ENCODE assay signal across 26 cellular contexts in genomic region chr10:37269554-37270256, GRCh38.
"Had no signal": no experiment of that assay in that cellular context is flagged by ENCODE, and none has a peak within 500 bp of the region (broad histone marks: within the 10 kb centered on the region; RNA-seq: fewer than 3 reads in every experiment).

No MANE protein-coding gene starts in this region.

- H3K4me3 ChIP-seq: breast epithelium, esophagus muscularis mucosa, heart right ventricle, ovary, prostate gland, skin epidermis, testis, vagina had no signal

- ATAC-seq: activated CD4-positive, alpha-beta T cell treated with anti-CD3 and anti-CD28 coated beads for 36 hours; activated CD8-positive, alpha-beta memory T cell treated with anti-CD3 and anti-CD28 coated beads, Interleukin-2, amount 10 ng/mL, durations not matched to agents 7 days and 5 days; activated CD8-positive, alpha-beta T cell treated with anti-CD3 and anti-CD28 coated beads, Interleukin-2, amount 10 ng/mL, durations not matched to agents 7 days and 5 days; activated naive CD8-positive, alpha-beta T cell treated with anti-CD3 and anti-CD28 coated beads, Interleukin-2, amount 50 U/mL, for 24 hours; foreskin keratinocyte; heart right ventricle; left lobe of liver; sciatic nerve; stimulated activated naive CD8-positive, alpha-beta T cell treated with anti-CD3 and anti-CD28 coated beads, Interleukin-15, Interleukin-2, amounts not matched to agents 100 U/mL and 50 U/mL, for 24 hours had no signal

- H3K9me3 ChIP-seq: breast epithelium, esophagus muscularis mucosa, ovary, prostate gland, testis, vagina had no signal

- H3K36me3 ChIP-seq: breast epithelium, esophagus muscularis mucosa, heart right ventricle, ovary, prostate gland, vagina had no signal

- H3K4me1 ChIP-seq: breast epithelium, esophagus muscularis mucosa, foreskin keratinocyte, heart right ventricle, prostate gland, testis, vagina had no signal

- H3K27ac ChIP-seq: breast epithelium, esophagus muscularis mucosa, foreskin keratinocyte, heart right ventricle, ovary, prostate gland, skin epidermis, testis, vagina had no signal

- DNase-seq: activated CD4-positive, alpha-beta T cell treated with anti-CD3 and anti-CD28 coated beads for 36 hours; activated CD4-positive, CD25-positive, alpha-beta regulatory T cell; activated CD8-positive, alpha-beta memory T cell treated with anti-CD3 and anti-CD28 coated beads, Interleukin-2, amount 10 ng/mL, durations not matched to agents 7 days and 5 days; activated CD8-positive, alpha-beta T cell treated with anti-CD3 and anti-CD28 coated beads, Interleukin-2, amount 10 ng/mL, durations not matched to agents 7 days and 5 days; activated naive CD8-positive, alpha-beta T cell treated with anti-CD3 and anti-CD28 coated beads, Interleukin-2, amount 50 U/mL, for 24 hours; activated T-cell treated with anti-CD3 and anti-CD28 coated beads, Interleukin-2, amount 50 U/mL, for 48 hours; amygdala; central memory CD4-positive, alpha-beta T cell; foreskin keratinocyte; heart right ventricle; mammary epithelial cell; naive B cell; ovary; retina; stimulated activated CD4-positive, alpha-beta T cell treated with anti-CD3 and anti-CD28 coated beads, Interleukin-12 subunit alpha, Interleukin-12 subunit beta, amount 100 ng/mL, for 4 hours; stimulated activated CD4-positive, alpha-beta T cell treated with anti-CD3 and anti-CD28 coated beads, Interleukin-4, amount 100 ng/mL, for 1 hour; stimulated activated naive CD8-positive, alpha-beta T cell treated with anti-CD3 and anti-CD28 coated beads, Interleukin-15, Interleukin-2, amounts not matched to agents 100 U/mL and 50 U/mL, for 24 hours; T-helper 2 cell; testis had no signal

- H3K27me3 ChIP-seq: breast epithelium, esophagus muscularis mucosa, foreskin keratinocyte, ovary, testis, vagina had no signal
